16 cellular contexts compared by ENCODE assay signal in the genomic region with DNA sequence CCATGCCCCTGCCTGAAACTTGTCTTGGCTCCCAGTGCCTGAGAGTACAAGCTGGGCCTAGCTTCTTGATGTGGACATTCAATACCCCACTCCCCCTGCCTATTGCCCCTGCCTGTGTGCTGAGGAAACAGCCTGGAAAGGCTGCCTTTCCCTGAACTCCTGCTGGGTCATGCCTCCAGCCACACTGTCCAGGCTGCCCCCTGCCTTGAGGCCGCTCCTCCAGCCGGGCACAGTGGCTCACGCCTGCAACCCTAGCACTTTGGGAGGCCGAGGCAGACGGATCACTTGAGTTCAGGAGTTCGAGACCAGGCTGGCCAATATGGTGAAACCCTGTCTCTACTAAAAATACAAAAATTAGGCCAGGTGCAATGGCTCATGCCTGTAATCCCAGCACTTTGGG. TPM values are rescaled to one million over a fixed set of nuclear protein-coding genes. Genes with fewer than 3 reads are reported as not detected.
DNase-seq lines count a peak whose midpoint lies in the region; ATAC-seq and TF ChIP-seq lines count a peak whose summit lies in the region.
"Had no signal": no experiment of that assay in that cellular context is flagged by ENCODE, and none has a peak within 500 bp of the region (broad histone marks: within the 10 kb centered on the region; RNA-seq: fewer than 3 reads in every experiment).

No MANE protein-coding gene starts in this region.

- no peaks in the 10 kb centered on the region for H3K27me3 Mint-ChIP-seq in activated CD8-positive, alpha-beta T cell treated with anti-CD3 and anti-CD28 coated beads, Interleukin-2, amount 10 ng/mL, durations not matched to agents 7 days and 5 days (ENCODE audit: low read depth)
- no peaks in the 10 kb centered on the region for H3K27me3 Mint-ChIP-seq in activated CD8-positive, alpha-beta T cell treated with anti-CD3 and anti-CD28 coated beads for 36 hours
- H3K27me3 Mint-ChIP-seq in nephron progenitor cell (ENCODE audit: low read depth, poor library complexity): no peaks in the 10 kb centered on the region
- H3K27me3 Mint-ChIP-seq: CD8-positive, alpha-beta memory T cell; IgD-negative memory B cell had no signal

- peaks cover 3 to 36% of the 10 kb centered on the region in 2 donors for H3K4me1 ChIP-seq in ascending aorta
- H3K4me1 ChIP-seq: Caco-2 had no signal

- peaks cover 16% of the 10 kb centered on the region for H3K36me3 Mint-ChIP-seq in activated CD8-positive, alpha-beta T cell treated with anti-CD3 and anti-CD28 coated beads, Interleukin-2, amount 10 ng/mL, durations not matched to agents 7 days and 5 days (ENCODE audit: low read depth)
- peaks cover 3% of the 10 kb centered on the region for H3K36me3 Mint-ChIP-seq in activated CD8-positive, alpha-beta T cell treated with anti-CD3 and anti-CD28 coated beads for 36 hours (ENCODE audit: low read depth)
- H3K36me3 Mint-ChIP-seq in nephron progenitor cell (ENCODE audit: low read depth): peaks cover 42% of the 10 kb centered on the region

- no peak for TF ChIP-seq CTCF in activated CD8-positive, alpha-beta T cell treated with anti-CD3 and anti-CD28 coated beads for 36 hours (IDR thresholded peaks at IDR 0.05)
- TF ChIP-seq CTCF in ascending aorta (IDR thresholded peaks at IDR 0.05): no peak
- no peak for TF ChIP-seq CTCF in nephron progenitor cell (IDR thresholded peaks at IDR 0.05)

- intact Hi-C loops in activated CD8-positive, alpha-beta T cell treated with anti-CD3 and anti-CD28 coated beads for 36 hours (cut with micrococcal nuclease): no loop called here
- intact Hi-C loops in ascending aorta (cut with DNase I): loop anchor here (2.0 kb wide), 1 partner anchor 14 kb away; a partner anchor contains a TSS

- H3K4me1 Mint-ChIP-seq in activated CD8-positive, alpha-beta T cell treated with anti-CD3 and anti-CD28 coated beads, Interleukin-2, amount 10 ng/mL, durations not matched to agents 7 days and 5 days (ENCODE audit: low read depth): no peaks in the 10 kb centered on the region
- no peaks in the 10 kb centered on the region for H3K4me1 Mint-ChIP-seq in activated CD8-positive, alpha-beta T cell treated with anti-CD3 and anti-CD28 coated beads for 36 hours (ENCODE audit: low read depth)
- peaks cover 8% of the 10 kb centered on the region for H3K4me1 Mint-ChIP-seq in nephron progenitor cell
- H3K4me1 Mint-ChIP-seq: CD8-positive, alpha-beta memory T cell; GM23338 had no signal

- no peak for ATAC-seq in activated CD8-positive, alpha-beta T cell treated with anti-CD3 and anti-CD28 coated beads, Interleukin-2, amount 10 ng/mL, durations not matched to agents 7 days and 5 days
- no peak for ATAC-seq in activated CD8-positive, alpha-beta T cell treated with anti-CD3 and anti-CD28 coated beads for 36 hours
- ATAC-seq: GM23338 had no signal

- no peaks in the 10 kb centered on the region for H3K9me3 Mint-ChIP-seq in activated CD8-positive, alpha-beta T cell treated with anti-CD3 and anti-CD28 coated beads, Interleukin-2, amount 10 ng/mL, durations not matched to agents 7 days and 5 days (ENCODE audit: insufficient read depth)
- H3K9me3 Mint-ChIP-seq in activated CD8-positive, alpha-beta T cell treated with anti-CD3 and anti-CD28 coated beads for 36 hours: no peaks in the 10 kb centered on the region
- peaks cover 3% of the 10 kb centered on the region for H3K9me3 Mint-ChIP-seq in nephron progenitor cell
- H3K9me3 Mint-ChIP-seq: CD8-positive, alpha-beta memory T cell; GM23338; IgD-negative memory B cell had no signal

- no peak overlapping the region for H3K4me3 ChIP-seq in ascending aorta
- H3K4me3 ChIP-seq: GM23338 had no signal

- CTCF ChIA-PET in activated CD8-positive, alpha-beta T cell treated with anti-CD3 and anti-CD28 coated beads, Interleukin-2, amount 10 ng/mL, durations not matched to agents 7 days and 5 days (lab: Charles Lee): no interaction called here
- CTCF ChIA-PET in activated CD8-positive, alpha-beta T cell treated with anti-CD3 and anti-CD28 coated beads for 36 hours (lab: Charles Lee): interaction anchor here (1.1 kb wide), 1 partner anchor 11 kb away, joined by 3 read pairs; no protein-coding TSS in a partner anchor

- POLR2A ChIA-PET in activated CD8-positive, alpha-beta T cell treated with anti-CD3 and anti-CD28 coated beads, Interleukin-2, amount 10 ng/mL, durations not matched to agents 7 days and 5 days (lab: Charles Lee): interaction anchor here (1.1 to 1.2 kb wide), 2 partner anchors 13 to 16 kb away, joined by 3 to 4 read pairs; a partner anchor contains a TSS
- POLR2A ChIA-PET in activated CD8-positive, alpha-beta T cell treated with anti-CD3 and anti-CD28 coated beads for 36 hours (lab: Charles Lee): interaction anchor here (0.7 kb wide), 1 partner anchor 75 kb away, joined by 3 read pairs; no protein-coding TSS in a partner anchor

- H3K27me3 ChIP-seq in ascending aorta: no peaks in the 10 kb centered on the region

- peak overlapping the region; percentile 15 for H3K27ac Mint-ChIP-seq in activated CD8-positive, alpha-beta T cell treated with anti-CD3 and anti-CD28 coated beads, Interleukin-2, amount 10 ng/mL, durations not matched to agents 7 days and 5 days
- no peak overlapping the region for H3K27ac Mint-ChIP-seq in activated CD8-positive, alpha-beta T cell treated with anti-CD3 and anti-CD28 coated beads for 36 hours
- H3K27ac Mint-ChIP-seq in nephron progenitor cell: peak overlapping the region; percentile 93
- H3K27ac Mint-ChIP-seq: GM23338, IgD-negative memory B cell had no signal

- peak overlapping the region; percentile 56 to 71 for H3K27ac ChIP-seq in ascending aorta
- H3K27ac ChIP-seq: 22Rv1 had no signal

- H3K9me3 ChIP-seq in ascending aorta: no peaks in the 10 kb centered on the region
- H3K9me3 ChIP-seq: Caco-2 had no signal

- H3K4me3 Mint-ChIP-seq in activated CD8-positive, alpha-beta T cell treated with anti-CD3 and anti-CD28 coated beads, Interleukin-2, amount 10 ng/mL, durations not matched to agents 7 days and 5 days: no peak overlapping the region
- no peak overlapping the region for H3K4me3 Mint-ChIP-seq in activated CD8-positive, alpha-beta T cell treated with anti-CD3 and anti-CD28 coated beads for 36 hours
- H3K4me3 Mint-ChIP-seq in nephron progenitor cell: no peak overlapping the region
- H3K4me3 Mint-ChIP-seq: CD8-positive, alpha-beta memory T cell; GM23338; IgD-negative memory B cell had no signal

- H3K36me3 ChIP-seq in ascending aorta: peaks cover 5 to 20% of the 10 kb centered on the region in 2 donors

- no peak for DNase-seq in activated CD8-positive, alpha-beta T cell treated with anti-CD3 and anti-CD28 coated beads, Interleukin-2, amount 10 ng/mL, durations not matched to agents 7 days and 5 days
- DNase-seq in activated CD8-positive, alpha-beta T cell treated with anti-CD3 and anti-CD28 coated beads for 36 hours: no peak
- DNase-seq in ascending aorta (ENCODE audit: low spot score in 2 of 2) (no peak), nephron progenitor cell (no peak), mucosa of gallbladder (ENCODE audit: low spot score) (no peak), germinal center (ENCODE audit: low spot score) (no peak)
- no peak for DNase-seq in activated CD4-positive, alpha-beta T cell treated with anti-CD3 and anti-CD28 coated beads, Interleukin-2, amount 50 U/mL, for 4 hours
- DNase-seq: Caco-2; CD8-positive, alpha-beta memory T cell; DMS53; GF-D8; H7 had no signal

RNA-seq across cellular contexts. Expression of a gene that starts 10.1 kb away (rescaled TPM):
- total RNA-seq in activated CD8-positive, alpha-beta T cell treated with anti-CD3 and anti-CD28 coated beads, Interleukin-2, amount 10 ng/mL, durations not matched to agents 7 days and 5 days: 10 to 100 TPM; 29.3 to 32.5 TPM
- 10 to 100 TPM; 22.0 to 25.6 TPM for total RNA-seq in activated CD8-positive, alpha-beta T cell treated with anti-CD3 and anti-CD28 coated beads for 36 hours
- total RNA-seq in ascending aorta: 50.4 TPM
- 64.9 TPM for total RNA-seq in mucosa of gallbladder

RNA-seq across cellular contexts. Expression of a gene that starts 10.2 kb away (rescaled TPM):
- total RNA-seq in activated CD8-positive, alpha-beta T cell treated with anti-CD3 and anti-CD28 coated beads, Interleukin-2, amount 10 ng/mL, durations not matched to agents 7 days and 5 days: under 1 TPM; 0.55 to 0.70 TPM
- total RNA-seq in activated CD8-positive, alpha-beta T cell treated with anti-CD3 and anti-CD28 coated beads for 36 hours: under 1 TPM; 0.14 to 0.27 TPM
- total RNA-seq in ascending aorta (0.21 TPM), mucosa of gallbladder (1.0 TPM)

RNA-seq across cellular contexts. Expression of a gene that starts 13.4 kb away (rescaled TPM):
- 100 to 1,000 TPM; 168 to 182 TPM for total RNA-seq in activated CD8-positive, alpha-beta T cell treated with anti-CD3 and anti-CD28 coated beads, Interleukin-2, amount 10 ng/mL, durations not matched to agents 7 days and 5 days
- total RNA-seq in activated CD8-positive, alpha-beta T cell treated with anti-CD3 and anti-CD28 coated beads for 36 hours: 100 to 1,000 TPM; 153 to 159 TPM
- total RNA-seq in ascending aorta: 39.2 TPM
- 84.5 TPM for total RNA-seq in mucosa of gallbladder

RNA-seq across cellular contexts. Expression of a gene that starts 34.7 kb away (rescaled TPM):
- total RNA-seq in activated CD8-positive, alpha-beta T cell treated with anti-CD3 and anti-CD28 coated beads, Interleukin-2, amount 10 ng/mL, durations not matched to agents 7 days and 5 days: under 1 TPM; 0.70 to 0.90 TPM
- 1 to 10 TPM in 1 of 2 experiments, under 1 TPM in 1; 0.68 to 1.3 TPM for total RNA-seq in activated CD8-positive, alpha-beta T cell treated with anti-CD3 and anti-CD28 coated beads for 36 hours
- total RNA-seq in ascending aorta (98.8 TPM), mucosa of gallbladder (87.4 TPM)
- total RNA-seq: Caco-2, HT-29 had no signal

RNA-seq across cellular contexts. Expression of a gene that starts 35.4 kb away (rescaled TPM):
- 100 to 1,000 TPM; 118 to 121 TPM for total RNA-seq in activated CD8-positive, alpha-beta T cell treated with anti-CD3 and anti-CD28 coated beads, Interleukin-2, amount 10 ng/mL, durations not matched to agents 7 days and 5 days
- total RNA-seq in activated CD8-positive, alpha-beta T cell treated with anti-CD3 and anti-CD28 coated beads for 36 hours: 100 to 1,000 TPM; 108 to 114 TPM
- 79.5 TPM for total RNA-seq in ascending aorta
- 119 TPM for total RNA-seq in mucosa of gallbladder
